In genomic region chrX:129737921-129738320, GRCh38 we compare ENCODE assay signal across 10 cellular contexts. TPM values are rescaled to one million over a fixed set of nuclear protein-coding genes. Genes with fewer than 3 reads are reported as not detected.
DNase-seq lines count a peak whose midpoint lies in the region; TF ChIP-seq lines count a peak whose summit lies in the region.
"Had no signal": no experiment of that assay in that cellular context is flagged by ENCODE, and none has a peak within 500 bp of the region (broad histone marks: within the 10 kb centered on the region; RNA-seq: fewer than 3 reads in every experiment).

No MANE protein-coding gene starts in this region.

- no peak overlapping the region for H3K18ac ChIP-seq in mesenchymal stem cell (ENCODE audit: low read depth in 1 of 2, low read length in 2 of 2)

- no peak overlapping the region for H3K14ac ChIP-seq in mesenchymal stem cell (ENCODE audit: low read length in 2 of 2)

- H3K23ac ChIP-seq in mesenchymal stem cell (ENCODE audit: low read length in 2 of 2) = no peak overlapping the region

- H2AK5ac ChIP-seq in mesenchymal stem cell (ENCODE audit: low read length, severe bottlenecking) = no peak overlapping the region

- H3K4me2 ChIP-seq in mesenchymal stem cell (ENCODE audit: low read length, poor library complexity, severe bottlenecking) = no peak overlapping the region

- in situ Hi-C loops in brain microvascular endothelial cell (cut with HindIII; ENCODE audit: low pct_ligation_motif_present, low sequenced_read_pairs) = no loop called here

- no peaks in the 10 kb centered on the region for H3K4me1 ChIP-seq in mesenchymal stem cell (ENCODE audit: control insufficient read depth, insufficient read depth, low read depth, low read length)

- no peak overlapping the region for H3K27ac ChIP-seq in brain microvascular endothelial cell
- H3K27ac ChIP-seq in mesenchymal stem cell (ENCODE audit: low read length, poor library complexity, severe bottlenecking) = no peak overlapping the region
- H3K27ac ChIP-seq: HL-60 had no signal

- no peaks in the 10 kb centered on the region for H3K79me1 ChIP-seq in mesenchymal stem cell (replicated peaks; ENCODE audit: low read length, poor library complexity, severe bottlenecking)

- H3K4me3 ChIP-seq in brain microvascular endothelial cell (ENCODE audit: low read depth, low read length) = no peak overlapping the region
- H3K4me3 ChIP-seq in mesenchymal stem cell (ENCODE audit: insufficient read depth in 1 of 2, low read depth in 1 of 2, low read length in 2 of 2) = peak overlapping the region in 1 of 2 experiments; percentile 63

- no peak overlapping the region for H2BK12ac ChIP-seq in mesenchymal stem cell (ENCODE audit: low read length in 2 of 2)

- H3K27me3 ChIP-seq in brain microvascular endothelial cell (replicated peaks) (no peaks in the 10 kb centered on the region), mesenchymal stem cell (ENCODE audit: control insufficient read depth in 1 of 2, insufficient read depth in 1 of 2, low read length in 2 of 2) (peaks cover 0 to 13% of the 10 kb centered on the region in 2 experiments)

- H3K4ac ChIP-seq in mesenchymal stem cell (ENCODE audit: low read depth in 1 of 2, low read length in 2 of 2) = no peak overlapping the region

- no peak overlapping the region for H4K8ac ChIP-seq in mesenchymal stem cell (ENCODE audit: low read length)

- no peak overlapping the region for H2BK15ac ChIP-seq in mesenchymal stem cell (ENCODE audit: low read depth, poor library complexity, severe bottlenecking)

- H2BK5ac ChIP-seq in mesenchymal stem cell (ENCODE audit: low read depth, low read length, poor library complexity, severe bottlenecking) = no peak overlapping the region

- H3K9ac ChIP-seq in mesenchymal stem cell (ENCODE audit: low read length) = peak overlapping the region; percentile 77

- TF ChIP-seq CTCF in brain microvascular endothelial cell (IDR thresholded peaks at IDR 0.05; ENCODE audit: low read depth, low read length, missing control alignments) = no peak

- no peaks in the 10 kb centered on the region for H3K9me3 ChIP-seq in mesenchymal stem cell (ENCODE audit: control insufficient read depth, low read length)

- H2BK120ac ChIP-seq in mesenchymal stem cell (ENCODE audit: low read depth, low read length) = no peak overlapping the region

- WGBS in mesenchymal stem cell = 57% methylated on average over 5 of the region's 5 CpGs

- H4K91ac ChIP-seq in mesenchymal stem cell (ENCODE audit: low read length) = no peak overlapping the region

- H3K36me3 ChIP-seq in brain microvascular endothelial cell (replicated peaks) (no peaks in the 10 kb centered on the region), mesenchymal stem cell (ENCODE audit: control insufficient read depth in 1 of 2, insufficient read depth in 2 of 2, low read depth in 1 of 2, low read length in 2 of 2) (no peaks in the 10 kb centered on the region)

- peak; percentile 69 for DNase-seq in AG20443 (ENCODE audit: low spot score)
- DNase-seq in HCEC 1CT = peak; percentile 71
- DNase-seq in brain microvascular endothelial cell = peak; percentile 21
- DNase-seq in mesenchymal stem cell = peak; percentile 64
- no peak for DNase-seq in NCI-H2227 (lab: John Stamatoyannopoulos, UW; ENCODE audit: unreplicated experiment)
- DNase-seq in iPS-NIHi7 (ENCODE audit: extremely low spot score) = no peak
- no peak for DNase-seq in KG1 (lab: John Stamatoyannopoulos, UW)
- no peak for DNase-seq in amygdala (lab: John Stamatoyannopoulos, UW)
- DNase-seq: dermis blood vessel endothelial cell had no signal

- H2AFZ ChIP-seq in mesenchymal stem cell (ENCODE audit: low read depth, low read length) = no peak overlapping the region

RNA-seq across cellular contexts. Expression of gene XPNPEP2, which starts 0.9 kb away (rescaled TPM):
- polyA plus RNA-seq in mesenchymal stem cell (2013, experiment 1 of 2) = 0.59 TPM
- polyA plus RNA-seq in mesenchymal stem cell (2013, experiment 2 of 2) = 0.37 TPM

RNA-seq across cellular contexts. Expression of gene SASH3, which starts 41.8 kb away (rescaled TPM):
- polyA plus RNA-seq in mesenchymal stem cell (2013, experiment 1 of 2) = not detected
- not detected for polyA plus RNA-seq in mesenchymal stem cell (2013, experiment 2 of 2)

Comparison
In these comparisons a context has a peak if more than half of its experiments do, and no peak if none do; other contexts are left out.
1. DNase-seq: peak in AG20443 (single experiment), HCEC 1CT (single experiment), brain microvascular endothelial cell (single experiment) and mesenchymal stem cell (single experiment); none in NCI-H2227 (single experiment), iPS-NIHi7 (single experiment), KG1 (single experiment) and amygdala (0 of 56).